Comparison of ENCODE assay signal across 34 cellular contexts in genomic region chr4:91795947-91796346, GRCh38.
"Had no signal": no experiment of that assay in that cellular context is flagged by ENCODE, and none has a peak within 500 bp of the region (broad histone marks: within the 10 kb centered on the region; RNA-seq: fewer than 3 reads in every experiment).

No MANE protein-coding gene starts in this region.

- H3K4me3 ChIP-seq: adrenal gland, ascending aorta, body of pancreas, breast epithelium, cardiac muscle cell had no signal

- H3K27me3 ChIP-seq: adrenal gland, ascending aorta, body of pancreas, brain microvascular endothelial cell, breast epithelium, cardiac muscle cell had no signal

- H3K36me3 ChIP-seq: ascending aorta, brain microvascular endothelial cell, breast epithelium, cardiac muscle cell had no signal

- FAIRE-seq: astrocyte, bronchial epithelial cell had no signal

- H3K27ac ChIP-seq: adrenal gland, ascending aorta, body of pancreas, brain microvascular endothelial cell, breast epithelium, cardiac muscle cell had no signal

- ATAC-seq: activated naive CD4-positive, alpha-beta T cell treated with anti-CD3 and anti-CD28 coated beads, Interleukin-2, amount 50 U/mL, for 72 hours; activated naive CD8-positive, alpha-beta T cell treated with anti-CD3 and anti-CD28 coated beads, Interleukin-2, amount 50 U/mL, for 24 hours; activated T-cell treated with anti-CD3 and anti-CD28 coated beads, Interleukin-2, amount 50 U/mL, for 4 hours; activated T-cell treated with anti-CD3 and anti-CD28 coated beads, Interleukin-2, amount 50 U/mL, for 72 hours; activated T-helper 17 cell treated with anti-CD3 and anti-CD28 coated beads, Interleukin-2, amount 50 U/mL, for 72 hours; body of pancreas had no signal

- H3K9me3 ChIP-seq: adrenal gland, ascending aorta, body of pancreas, breast epithelium had no signal

- H3K4me1 ChIP-seq: adrenal gland, ascending aorta, body of pancreas, breast epithelium had no signal

- DNase-seq: activated effector memory CD4-positive, alpha-beta T cell treated with anti-CD3 and anti-CD28 coated beads, Interleukin-2, amount 50 U/mL, for 16 hours; activated effector memory CD4-positive, alpha-beta T cell treated with Interleukin-2 at 50 U/mL for 16 hours; activated gamma-delta T cell; activated gamma-delta T cell treated with Interleukin-2 at 50 U/mL for 16 hours; activated naive CD4-positive, alpha-beta T cell; activated naive CD4-positive, alpha-beta T cell treated with anti-CD3 and anti-CD28 coated beads for 36 hours; activated naive CD4-positive, alpha-beta T cell treated with anti-CD3 and anti-CD28 coated beads, Interleukin-2, amount 10 ng/mL, durations not matched to agents 7 days and 5 days; activated naive CD4-positive, alpha-beta T cell treated with anti-CD3 and anti-CD28 coated beads, Interleukin-2, amount 50 U/mL, for 16 hours; activated naive CD4-positive, alpha-beta T cell treated with Interleukin-2 at 50 U/mL for 16 hours; activated naive CD8-positive, alpha-beta T cell treated with anti-CD3 and anti-CD28 coated beads for 36 hours; activated naive CD8-positive, alpha-beta T cell treated with anti-CD3 and anti-CD28 coated beads, Interleukin-2, amount 10 ng/mL, durations not matched to agents 7 days and 5 days; activated naive CD8-positive, alpha-beta T cell treated with anti-CD3 and anti-CD28 coated beads, Interleukin-2, amount 50 U/mL, for 24 hours; activated T-cell treated with anti-CD3 and anti-CD28 coated beads, Interleukin-2, amount 50 U/mL, for 1 hour; activated T-cell treated with anti-CD3 and anti-CD28 coated beads, Interleukin-2, amount 50 U/mL, for 24 hours; activated T-cell treated with anti-CD3 and anti-CD28 coated beads, Interleukin-2, amount 50 U/mL, for 4 hours; activated T-cell treated with anti-CD3 and anti-CD28 coated beads, Interleukin-2, amount 50 U/mL, for 48 hours; activated T-cell treated with anti-CD3 and anti-CD28 coated beads, Interleukin-2, amount 50 U/mL, for 72 hours; adrenal gland; amniotic stem cell; amygdala; anterior cingulate cortex; aorta; body of pancreas; brain microvascular endothelial cell; caudate nucleus; central memory CD4-positive, alpha-beta T cell; cerebellar nuclear complex had no signal
